ENCODE assay signal across 17 cellular contexts in the genomic region with DNA sequence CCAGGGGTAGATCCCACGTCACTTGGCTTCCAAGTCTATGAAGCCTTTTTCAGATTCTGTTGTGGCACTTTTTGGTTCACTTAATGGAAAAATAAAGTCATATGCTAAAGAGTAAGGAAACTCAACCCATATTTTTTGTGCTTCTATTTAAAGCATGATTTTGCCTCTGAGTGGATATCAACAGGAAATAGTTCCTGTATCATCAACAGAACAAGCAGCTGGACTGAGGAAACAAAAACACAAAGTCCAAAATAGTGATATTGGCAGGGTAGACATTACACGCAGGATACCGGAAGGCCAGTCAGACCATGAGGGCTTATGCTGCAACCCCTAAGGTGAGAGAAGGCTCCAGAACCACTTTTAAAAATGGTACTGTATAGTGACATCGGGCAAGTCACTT.
DNase-seq lines count a peak whose midpoint lies in the region; ATAC-seq and TF ChIP-seq lines count a peak whose summit lies in the region.
"Had no signal": no experiment of that assay in that cellular context is flagged by ENCODE, and none has a peak within 500 bp of the region (broad histone marks: within the 10 kb centered on the region; RNA-seq: fewer than 3 reads in every experiment).

No MANE protein-coding gene starts in this region.

- H3K4me1 ChIP-seq in right cardiac atrium (ENCODE audit: control insufficient read depth, insufficient read depth, low read length), result no peaks in the 10 kb centered on the region
- H3K4me1 ChIP-seq in right lobe of liver, result no peaks in the 10 kb centered on the region
- H3K4me1 ChIP-seq: BLaER1, Caco-2 had no signal

- intact Hi-C loops in right cardiac atrium (cut with DNase I), result no loop called here
- intact Hi-C loops in left ventricle myocardium superior (cut with micrococcal nuclease), result no loop called here
- intact Hi-C loops in right lobe of liver (cut with DNase I), result no loop called here

- no peaks in the 10 kb centered on the region for H3K9me3 ChIP-seq in right cardiac atrium (ENCODE audit: control insufficient read depth, low read length)
- no peaks in the 10 kb centered on the region for H3K9me3 ChIP-seq in right lobe of liver
- H3K9me3 ChIP-seq: BLaER1, Caco-2 had no signal

- 47% methylated on average over 4 of the region's 4 CpGs for WGBS in right cardiac atrium
- WGBS in right lobe of liver (ENCODE audit: insufficient coverage, low coverage, low lambda C conversion rate, missing lambda C conversion rate), result 38% methylated on average over 4 of the region's 4 CpGs

- H3K36me3 ChIP-seq in right lobe of liver, result no peaks in the 10 kb centered on the region
- H3K36me3 ChIP-seq: BLaER1 had no signal

- TF ChIP-seq CTCF in right lobe of liver (IDR thresholded peaks at IDR 0.05), result no peak

- H3K4me3 ChIP-seq in right cardiac atrium (ENCODE audit: low read length) (no peak overlapping the region), right lobe of liver (no peak overlapping the region)
- H3K4me3 ChIP-seq: BLaER1, GM23338 had no signal

- ATAC-seq in right cardiac atrium (peak; percentile 56 to 84), left ventricle myocardium superior (no peak), right lobe of liver (peak; percentile 55 to 89 (median 74))
- ATAC-seq: CD8-positive, alpha-beta T cell; GM23338; HCT116 had no signal

- H3K27me3 ChIP-seq in right cardiac atrium (ENCODE audit: control insufficient read depth, insufficient read depth) (no peaks in the 10 kb centered on the region), right lobe of liver (no peaks in the 10 kb centered on the region)
- H3K27me3 ChIP-seq: BLaER1 had no signal

- no peak overlapping the region for H3K27ac ChIP-seq in right cardiac atrium (ENCODE audit: low read length)
- peak overlapping the region in 2 of 3 donors; percentile 37 to 39 for H3K27ac ChIP-seq in right lobe of liver
- H3K27ac ChIP-seq: 22Rv1, BLaER1, C4-2B had no signal

- TF ChIP-seq POLR2A in right lobe of liver (IDR thresholded peaks at IDR 0.05), result no peak

- DNase-seq in NCI-H82 (lab: John Stamatoyannopoulos, UW) (peak; percentile 5), NCI-H82 treated with DMSO at 0.1 percent for 48 hours (lab: John Stamatoyannopoulos, UW; ENCODE audit: unreplicated experiment) (no peak), right cardiac atrium (peak in 1 of 3 donors; percentile 16), left ventricle myocardium superior (no peak), right lobe of liver (no peak), NCI-H510A treated with DMSO at 0.1 percent for 48 hours (lab: John Stamatoyannopoulos, UW) (no peak)
- DNase-seq: Caco-2; CD4-positive, CD25-positive, alpha-beta regulatory T cell; CD8-positive, alpha-beta T cell; DMS153; DND-41; H9 had no signal
